Comparison of ENCODE assay signal across 23 cellular contexts in genomic region chr11:57463596-57464342, GRCh38. TPM values are rescaled to one million over a fixed set of nuclear protein-coding genes. Genes with fewer than 3 reads are reported as not detected.
A peak's percentile ranks its signal among the peaks of the same experiment; 100 is the strongest.
DNase-seq lines count a peak whose midpoint lies in the region; ATAC-seq, FAIRE-seq and TF ChIP-seq lines count a peak whose summit lies in the region.
"Had no signal": no experiment of that assay in that cellular context is flagged by ENCODE, and none has a peak within 500 bp of the region (broad histone marks: within the 10 kb centered on the region; RNA-seq: fewer than 3 reads in every experiment).

No MANE protein-coding gene starts in this region.

- POLR2A ChIA-PET in A549 (lab: Yijun Ruan, JAX) = no interaction called here

- H3K27ac ChIP-seq in A549 (peak overlapping the region in 1 of 2 experiments; percentile 46; a peak in 2 of 6 replicates), cingulate gyrus (ENCODE audit: low read depth, low read length) (peak overlapping the region; percentile 29), neural cell (ENCODE audit: low read length) (no peak overlapping the region), right cardiac atrium (ENCODE audit: low read length) (no peak overlapping the region)
- H3K27ac ChIP-seq: body of pancreas, colonic mucosa, RWPE1, SK-N-MC, vagina, VCaP had no signal

- H3K4me3 ChIP-seq in A549 (0 out of 3 replicates have a peak overlapping the region, but pooled peaks have one; percentile 74), H7 (ENCODE audit: insufficient read depth, low read depth, low read length) (no peak overlapping the region), neural cell (ENCODE audit: low read length) (peak overlapping the region; percentile 28), right cardiac atrium (ENCODE audit: low read length) (no peak overlapping the region)
- H3K4me3 ChIP-seq: body of pancreas, colonic mucosa, SK-N-MC, vagina had no signal

- peak overlapping the region; percentile 12 for H3K9ac ChIP-seq in neural cell (ENCODE audit: low read length)

- CTCF ChIA-PET in A549 (lab: Yijun Ruan, JAX) = interaction anchor here (1.0 to 11.7 kb wide), 6 partner anchors 10 to 101 kb away, joined by 3 to 228 read pairs (median 4); partner anchors contain the start of gene TIMM10

- H3K79me2 ChIP-seq in neural cell (replicated peaks; ENCODE audit: insufficient read depth, low read length) = no peaks in the 10 kb centered on the region

- TF ChIP-seq CTCF in A549 (IDR thresholded peaks at IDR 0.05) (no peak), neural cell (IDR thresholded peaks at IDR 0.05; ENCODE audit: poor library complexity, severe bottlenecking) (no peak)

- peak overlapping the region; percentile 90 for H3K4me2 ChIP-seq in A549
- H3K4me2 ChIP-seq in neural cell (ENCODE audit: low read length) = no peak overlapping the region

- TF ChIP-seq EP300 in A549 (IDR thresholded peaks at IDR 0.05) (no peak), neural cell (conservative IDR thresholded peaks at IDR 0.05; ENCODE audit: poor library complexity, severe bottlenecking) (no peak)

- no peak for FAIRE-seq in A549 (lab: Jason Lieb, UNC)

- 73% methylated on average over 10 of the region's 12 CpGs for WGBS in A549 (ENCODE audit: missing lambda C conversion rate)
- WGBS in right cardiac atrium = 68% methylated on average over 12 of the region's 12 CpGs

- H3K36me3 ChIP-seq in H7 (replicated peaks; ENCODE audit: control insufficient read depth, insufficient read depth, low read length) (no peaks in the 10 kb centered on the region), neural cell (ENCODE audit: insufficient read depth, low read length) (no peaks in the 10 kb centered on the region)
- H3K36me3 ChIP-seq: colonic mucosa, vagina had no signal

- no peak for TF ChIP-seq RAD21 in A549 (conservative IDR thresholded peaks at IDR 0.05 in 1 of 2, IDR thresholded peaks at IDR 0.05 in 1 of 2)
- no peak for TF ChIP-seq RAD21 in neural cell (conservative IDR thresholded peaks at IDR 0.05)

- H3K9me3 ChIP-seq in A549 (no peaks in the 10 kb centered on the region), neural cell (ENCODE audit: low read length) (no peaks in the 10 kb centered on the region), right cardiac atrium (ENCODE audit: control insufficient read depth, low read length) (no peaks in the 10 kb centered on the region)
- H3K9me3 ChIP-seq: body of pancreas, colonic mucosa, vagina had no signal

- TF ChIP-seq POLR2A in A549 (IDR thresholded peaks at IDR 0.05; ENCODE audit: low read length) = no peak

- DNase-seq in A549 (ENCODE audit: low read depth in 1 of 2, low spot score in 1 of 2) (no peak), H7 (peak; percentile 83), right cardiac atrium (no peak), T-helper 2 cell (no peak)
- DNase-seq: activated CD4-positive, alpha-beta T cell treated with anti-CD3 and anti-CD28 coated beads, Interleukin-2, amount 10 ng/mL, durations not matched to agents 7 days and 5 days; activated naive CD8-positive, alpha-beta T cell treated with anti-CD3 and anti-CD28 coated beads, Interleukin-2, amount 10 ng/mL, durations not matched to agents 7 days and 5 days; body of pancreas; CD4-positive, alpha-beta T cell; colonic mucosa; kidney glomerular epithelial cell; MV-4-11; naive thymus-derived CD4-positive, alpha-beta T cell; NCI-H187 treated with DMSO at 0.1 percent for 48 hours; NCI-H446 treated with DMSO at 0.1 percent for 48 hours had no signal

- H3K9me2 ChIP-seq in neural cell (ENCODE audit: insufficient read depth, low read length) = no peaks in the 10 kb centered on the region

- ATAC-seq in A549 (no peak), right cardiac atrium (no peak), HG02571 (IDR thresholded peaks at IDR 0.05; ENCODE audit: unreplicated experiment) (no peak), GM18907 (IDR thresholded peaks at IDR 0.05; ENCODE audit: unreplicated experiment) (no peak)
- ATAC-seq: body of pancreas; naive thymus-derived CD4-positive, alpha-beta T cell had no signal

- H3K4me1 ChIP-seq in A549 (peaks cover 16% of the 10 kb centered on the region; the same call in 2 of the 3 replicates), right cardiac atrium (ENCODE audit: control insufficient read depth, insufficient read depth, low read length) (no peaks in the 10 kb centered on the region)

- H4K20me1 ChIP-seq in neural cell (ENCODE audit: insufficient read depth) = no peaks in the 10 kb centered on the region

- intact Hi-C loops in right cardiac atrium (cut with DNase I) = no loop called here

- H2AFZ ChIP-seq in neural cell (ENCODE audit: low read depth, low read length) = peak overlapping the region; percentile 14

- H3F3A ChIP-seq in neural cell (ENCODE audit: insufficient read depth, low read length, poor library complexity, severe bottlenecking) = no peaks in the 10 kb centered on the region

- H3K27me3 ChIP-seq in H7 (ENCODE audit: control insufficient read depth, insufficient read depth, low read length) = peaks cover 56% of the 10 kb centered on the region
- H3K27me3 ChIP-seq in neural cell (ENCODE audit: insufficient read depth, low read depth, low read length) = peaks cover 37% of the 10 kb centered on the region
- no peaks in the 10 kb centered on the region for H3K27me3 ChIP-seq in right cardiac atrium (ENCODE audit: control insufficient read depth, insufficient read depth)
- H3K27me3 ChIP-seq: body of pancreas, vagina had no signal

TF ChIP-seq in A549, 52 proteins besides CTCF, POLR2A, EP300 and RAD21 (continues in another document):
- TF ChIP-seq SREBF2 (IDR thresholded peaks at IDR 0.05) = no peak
- no peak for TF ChIP-seq FOSB (CRISPR knock-in tag; IDR thresholded peaks at IDR 0.05)
- no peak for TF ChIP-seq ZC3H11A (IDR thresholded peaks at IDR 0.05)
- no peak for TF ChIP-seq HMGXB4 (CRISPR knock-in tag; IDR thresholded peaks at IDR 0.05; ENCODE audit: borderline replicate concordance)

TF ChIP-seq in neural cell, 6 proteins besides CTCF, POLR2A, EP300 and RAD21 (continues in another document):
- no peak for TF ChIP-seq POLR2AphosphoS5 (IDR thresholded peaks at IDR 0.05)
- no peak for TF ChIP-seq MXI1 (conservative IDR thresholded peaks at IDR 0.05; ENCODE audit: poor library complexity, severe bottlenecking)
- TF ChIP-seq TAF1 (IDR thresholded peaks at IDR 0.05; ENCODE audit: low read depth) = no peak
- no peak for TF ChIP-seq EZH2 (IDR thresholded peaks at IDR 0.05; ENCODE audit: borderline replicate concordance, insufficient read depth, low read length, poor library complexity, severe bottlenecking)
- no peak for TF ChIP-seq SMC3 (conservative IDR thresholded peaks at IDR 0.05; ENCODE audit: poor library complexity)

RNA-seq across cellular contexts. Expression of gene RTN4RL2, which starts 3.4 kb away (rescaled TPM):
- polyA plus RNA-seq in A549 (2011; rRNA removed) (9.2 and 10.6 TPM in 2 replicates), A549 (2017; fragmentation: RNase III; extraction: RNeasy Plus Mini Kit Qiagen cat#74134 plus additional on column Dnase treatment) (23.7 to 27.4 TPM (median 25.8 TPM) in 3 replicates), neural cell (0.24 and 0.66 TPM in 2 replicates), right cardiac atrium (0.97 TPM)
- 60.9 and 116 TPM in 2 replicates for polyA plus RNA-seq in A549 (2012; cell fraction: cytosol; rRNA removed)
- polyA plus RNA-seq in A549 (2012; cell fraction: nucleus; rRNA removed) = 56.5 and 87.5 TPM in 2 replicates
- polyA minus RNA-seq in A549 (2011; rRNA and poly(A)+ RNA removed) = 4.1 and 8.9 TPM in 2 replicates
- 3.1 and 3.4 TPM in 2 replicates for total RNA-seq in H7 (2014; rRNA removed; shearing (Covaris generic))
- polyA minus RNA-seq in neural cell = 0.24 TPM in 1 of 2 replicates, not detected in the other
- total RNA-seq in right cardiac atrium = 1 to 10 TPM in 1 of 4 donors, under 1 TPM in 3; 0.65 to 1.4 (median 0.79) TPM
- total RNA-seq: activated T-helper 2 cell treated with anti-CD3 and anti-CD28 coated beads, Interferon-gamma antibody, Interleukin-2, Interleukin-4, amounts not matched to agents 10 μg/mL and 5 μg/mL and 100 μg/mL, durations not matched to agents 14 hours and 24 hours and 36 hours had no signal

RNA-seq across cellular contexts. Expression of gene SLC43A3, which starts 36.8 kb away (rescaled TPM):
- polyA plus RNA-seq in A549 (2011; rRNA removed) (0.30 TPM in 2 replicates), A549 (2017; fragmentation: RNase III; extraction: RNeasy Plus Mini Kit Qiagen cat#74134 plus additional on column Dnase treatment) (0.12 to 0.22 TPM (median 0.13 TPM) in 3 replicates), neural cell (0.33 TPM in 1 of 2 replicates, not detected in the other), right cardiac atrium (20.7 TPM)
- polyA plus RNA-seq in A549 (2012; cell fraction: cytosol; rRNA removed) = 0.19 and 0.30 TPM in 2 replicates
- 0.52 and 1.5 TPM in 2 replicates for polyA plus RNA-seq in A549 (2012; cell fraction: nucleus; rRNA removed)
- polyA minus RNA-seq in A549 (2011; rRNA and poly(A)+ RNA removed) = 0.33 and 0.83 TPM in 2 replicates
- 9.7 and 16.4 TPM in 2 replicates for total RNA-seq in H7 (2014; rRNA removed; shearing (Covaris generic))
- not detected in 2 replicates for polyA minus RNA-seq in neural cell
- 10 to 100 TPM; 24.1 to 37.0 (median 30.7) TPM for total RNA-seq in right cardiac atrium

RNA-seq across cellular contexts. Expression of gene SLC43A1, which starts 51.7 kb away (rescaled TPM):
- 4.6 and 5.3 TPM in 2 replicates for polyA plus RNA-seq in A549 (2011; rRNA removed)
- 3.5 and 4.4 TPM in 2 replicates for polyA plus RNA-seq in A549 (2012; cell fraction: cytosol; rRNA removed)
- polyA plus RNA-seq in A549 (2012; cell fraction: nucleus; rRNA removed) = 8.6 and 10.7 TPM in 2 replicates
- 1.0 to 1.3 TPM (median 1.1 TPM) in 3 replicates for polyA plus RNA-seq in A549 (2017; fragmentation: RNase III; extraction: RNeasy Plus Mini Kit Qiagen cat#74134 plus additional on column Dnase treatment)
- polyA minus RNA-seq in A549 (2011; rRNA and poly(A)+ RNA removed) = 8.3 and 8.7 TPM in 2 replicates
- total RNA-seq in H7 (2014; rRNA removed; shearing (Covaris generic)) = 30.7 and 33.1 TPM in 2 replicates
- 2.5 and 3.3 TPM in 2 replicates for polyA plus RNA-seq in neural cell
- polyA minus RNA-seq in neural cell = 1.7 and 2.4 TPM in 2 replicates
- 1 to 10 TPM; 3.4 to 10.0 (median 8.8) TPM for total RNA-seq in right cardiac atrium
- 8.4 TPM for polyA plus RNA-seq in right cardiac atrium

Comparison
In these comparisons a context has a peak if more than half of its experiments do, and no peak if none do; other contexts are left out.
1. H3K4me3 ChIP-seq: peak in A549 (single experiment) and neural cell (single experiment); none in H7 (single experiment) and right cardiac atrium (single experiment).